Comparison of ENCODE assay signal across 22 cellular contexts in the genomic region with DNA sequence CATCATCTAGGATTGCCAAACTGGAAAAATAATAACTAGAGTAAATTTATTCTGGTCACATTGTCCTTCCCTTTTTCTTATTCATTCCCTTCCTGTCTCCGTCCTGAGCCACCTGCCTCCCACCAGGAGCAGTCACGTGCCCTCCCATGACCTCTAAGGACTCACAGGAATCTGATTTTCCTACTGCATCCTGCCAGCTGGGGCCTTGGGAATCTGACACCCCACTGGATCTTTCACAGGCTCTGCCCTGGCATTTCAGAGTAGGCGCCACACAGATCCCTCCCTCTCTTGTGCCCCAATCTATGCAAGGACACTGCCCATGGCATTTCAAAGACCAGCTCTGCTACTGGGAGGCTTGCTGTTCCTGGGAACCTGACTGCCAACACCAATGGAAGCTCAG.
A peak's percentile ranks its signal among the peaks of the same experiment; 100 is the strongest.
DNase-seq lines count a peak whose midpoint lies in the region; ATAC-seq and TF ChIP-seq lines count a peak whose summit lies in the region.
"Had no signal": no experiment of that assay in that cellular context is flagged by ENCODE, and none has a peak within 500 bp of the region (broad histone marks: within the 10 kb centered on the region; RNA-seq: fewer than 3 reads in every experiment).

No MANE protein-coding gene starts in this region.

- H3K4me3 Mint-ChIP-seq in brain = no peak overlapping the region
- H3K4me3 Mint-ChIP-seq: activated CD8-positive, alpha-beta T cell treated with anti-CD3 and anti-CD28 coated beads for 36 hours; activated naive CD8-positive, alpha-beta T cell; mesothelial cell of epicardium; natural killer cell; type B pancreatic cell had no signal

- intact Hi-C loops in sciatic nerve (cut with DNase I) = no loop called here

- H3K27ac Mint-ChIP-seq in brain = peak overlapping the region in 3 of 5 experiments; percentile 16 to 70 (median 69)
- H3K27ac Mint-ChIP-seq: activated CD8-positive, alpha-beta T cell treated with anti-CD3 and anti-CD28 coated beads for 36 hours; activated naive CD8-positive, alpha-beta T cell; CD4-positive, alpha-beta memory T cell; mesothelial cell of epicardium; natural killer cell; type B pancreatic cell had no signal

- H3K4me1 Mint-ChIP-seq in brain = peaks cover 19% of the 10 kb centered on the region
- H3K4me1 Mint-ChIP-seq: CD4-positive, alpha-beta memory T cell; natural killer cell had no signal

- peak; percentile 36 for DNase-seq in DMS53 (lab: John Stamatoyannopoulos, UW)
- no peak for DNase-seq in DMS53 treated with DMSO at 0.1 percent for 48 hours (lab: John Stamatoyannopoulos, UW; ENCODE audit: unreplicated experiment)
- DNase-seq in iPS-NIHi11 (ENCODE audit: low spot score) = peak; percentile 33
- no peak for DNase-seq in sciatic nerve (ENCODE audit: low spot score)
- DNase-seq in NCI-H2196 (lab: John Stamatoyannopoulos, UW; ENCODE audit: unreplicated experiment) = no peak
- no peak for DNase-seq in glomerular visceral epithelial cell (ENCODE audit: extremely low spot score)
- no peak for DNase-seq in Ammon's horn (ENCODE audit: low spot score)
- DNase-seq: 8988T; activated CD8-positive, alpha-beta T cell treated with anti-CD3 and anti-CD28 coated beads for 36 hours; aorta; caudate nucleus; CD4-positive, alpha-beta memory T cell; DMS79; left colon; natural killer cell; NCI-H1436 treated with DMSO at 0.1 percent for 48 hours; sigmoid colon; SW 1271 had no signal

- H3K36me3 Mint-ChIP-seq in brain = no peaks in the 10 kb centered on the region
- H3K36me3 Mint-ChIP-seq: activated naive CD8-positive, alpha-beta T cell; CD4-positive, alpha-beta memory T cell; mesothelial cell of epicardium; natural killer cell; type B pancreatic cell had no signal

- peak; percentile 24 for ATAC-seq in sciatic nerve
- ATAC-seq: activated CD8-positive, alpha-beta T cell treated with anti-CD3 and anti-CD28 coated beads for 36 hours; left colon; natural killer cell had no signal

- no peaks in the 10 kb centered on the region for H3K27me3 Mint-ChIP-seq in brain
- H3K27me3 Mint-ChIP-seq: activated CD8-positive, alpha-beta T cell treated with anti-CD3 and anti-CD28 coated beads for 36 hours; activated naive CD8-positive, alpha-beta T cell; CD4-positive, alpha-beta memory T cell; type B pancreatic cell had no signal

- TF ChIP-seq CTCF in brain (conservative IDR thresholded peaks at IDR 0.05) = no peak

- no peaks in the 10 kb centered on the region for H3K9me3 Mint-ChIP-seq in brain
- H3K9me3 Mint-ChIP-seq: mesothelial cell of epicardium, type B pancreatic cell had no signal

Comparison
In these comparisons a context has a peak if more than half of its experiments do, and no peak if none do; other contexts are left out.
1. DNase-seq: peak in DMS53 (single experiment) and iPS-NIHi11 (single experiment); none in DMS53 treated with DMSO at 0.1 percent for 48 hours (single experiment), sciatic nerve (single experiment), NCI-H2196 (single experiment), glomerular visceral epithelial cell (single experiment) and Ammon's horn (single experiment).